Comparison of ENCODE assay signal across 10 cellular contexts in genomic region chr1:200969726-200970521, GRCh38. TPM values are rescaled to one million over a fixed set of nuclear protein-coding genes. Genes with fewer than 3 reads are reported as not detected.
DNase-seq lines count a peak whose midpoint lies in the region; ATAC-seq and TF ChIP-seq lines count a peak whose summit lies in the region.
"Had no signal": no experiment of that assay in that cellular context is flagged by ENCODE, and none has a peak within 500 bp of the region (broad histone marks: within the 10 kb centered on the region; RNA-seq: fewer than 3 reads in every experiment).

No MANE protein-coding gene starts in this region.

- no peaks in the 10 kb centered on the region for H3K4me1 ChIP-seq in CD8-positive, alpha-beta T cell (ENCODE audit: insufficient read depth, low read length)
- H3K4me1 ChIP-seq: parathyroid adenoma had no signal

- peaks cover 20% of the 10 kb centered on the region for H3K36me3 ChIP-seq in CD8-positive, alpha-beta T cell (ENCODE audit: insufficient read depth, low read length)
- H3K36me3 ChIP-seq: SJCRH30 had no signal

- peaks cover 55% of the 10 kb centered on the region for H3K36me3 Mint-ChIP-seq in CD8-positive, alpha-beta T cell
- H3K36me3 Mint-ChIP-seq in activated T-helper 17 cell treated with anti-CD3 and anti-CD28 coated beads, Interleukin-2, amount 50 U/mL, for 72 hours (ENCODE audit: low read depth), result peaks cover 54% of the 10 kb centered on the region
- H3K36me3 Mint-ChIP-seq in CD14-positive monocyte, result peaks cover 43% of the 10 kb centered on the region in 2 donors

- H3K4me3 ChIP-seq in CD8-positive, alpha-beta T cell (ENCODE audit: low read depth, low read length), result no peak overlapping the region
- H3K4me3 ChIP-seq: SJCRH30 had no signal

- DNase-seq in CD8-positive, alpha-beta T cell, result no peak
- DNase-seq in inferior parietal cortex (ENCODE audit: extremely low spot score), result no peak
- DNase-seq in CD14-positive monocyte (ENCODE audit: low spot score), result no peak
- no peak for DNase-seq in SK-N-DZ (ENCODE audit: low spot score)
- DNase-seq in T-helper 9 cell, result no peak

- intact Hi-C loops in CD8-positive, alpha-beta T cell (cut with DNase I, micrococcal nuclease), result loop anchor here in 1 of 2 experiments (5.0 kb wide), 2 partner anchors 252 to 348 kb away; partner anchors contain the start of gene KIF14
- intact Hi-C loops in CD14-positive monocyte (cut with micrococcal nuclease), result loop anchor here in 1 of 2 donors (10.0 kb wide), 1 partner anchor 145 kb away; the partner anchor contains the start of gene CACNA1S

- CTCF ChIA-PET in CD8-positive, alpha-beta T cell (lab: Charles Lee), result interaction anchor here (3.1 to 7.1 kb wide), 4 partner anchors 10 to 145 kb away, joined by 23 to 275 read pairs (median 50); partner anchors contain the start of gene KIF21B

- no peaks in the 10 kb centered on the region for H3K9me3 ChIP-seq in CD8-positive, alpha-beta T cell (ENCODE audit: low read length)
- H3K9me3 ChIP-seq: SJCRH30 had no signal

- H3K27ac ChIP-seq in CD8-positive, alpha-beta T cell (ENCODE audit: low read depth, low read length), result no peak overlapping the region
- H3K27ac ChIP-seq: parathyroid adenoma, SJCRH30 had no signal

- H3K27me3 Mint-ChIP-seq in CD8-positive, alpha-beta T cell (ENCODE audit: low read depth), result no peaks in the 10 kb centered on the region
- no peaks in the 10 kb centered on the region for H3K27me3 Mint-ChIP-seq in activated T-helper 17 cell treated with anti-CD3 and anti-CD28 coated beads, Interleukin-2, amount 50 U/mL, for 72 hours
- H3K27me3 Mint-ChIP-seq in CD14-positive monocyte (ENCODE audit: low read depth in 3 of 3), result peaks cover 0 to 7% (median 4%) of the 10 kb centered on the region in 3 donors

- H3K4me3 Mint-ChIP-seq in CD8-positive, alpha-beta T cell, result no peak overlapping the region
- no peak overlapping the region for H3K4me3 Mint-ChIP-seq in activated T-helper 17 cell treated with anti-CD3 and anti-CD28 coated beads, Interleukin-2, amount 50 U/mL, for 72 hours
- no peak overlapping the region for H3K4me3 Mint-ChIP-seq in CD14-positive monocyte

- no peaks in the 10 kb centered on the region for H3K9me3 Mint-ChIP-seq in CD8-positive, alpha-beta T cell
- no peaks in the 10 kb centered on the region for H3K9me3 Mint-ChIP-seq in activated T-helper 17 cell treated with anti-CD3 and anti-CD28 coated beads, Interleukin-2, amount 50 U/mL, for 72 hours
- no peaks in the 10 kb centered on the region for H3K9me3 Mint-ChIP-seq in CD14-positive monocyte

- H3K27me3 ChIP-seq in CD8-positive, alpha-beta T cell (ENCODE audit: insufficient read depth, low read length), result no peaks in the 10 kb centered on the region
- H3K27me3 ChIP-seq: SJCRH30 had no signal

- H3K27ac Mint-ChIP-seq in CD8-positive, alpha-beta T cell, result peak overlapping the region; percentile 42
- H3K27ac Mint-ChIP-seq in activated T-helper 17 cell treated with anti-CD3 and anti-CD28 coated beads, Interleukin-2, amount 50 U/mL, for 72 hours, result peak overlapping the region; percentile 70
- peak overlapping the region in 1 of 7 donors; percentile 55 for H3K27ac Mint-ChIP-seq in CD14-positive monocyte

- ATAC-seq in CD8-positive, alpha-beta T cell, result peak; percentile 50
- peak; percentile 79 for ATAC-seq in GM19043 (IDR thresholded peaks at IDR 0.05; ENCODE audit: low read depth, unreplicated experiment)
- ATAC-seq in HG03064 (IDR thresholded peaks at IDR 0.05; ENCODE audit: low read depth, unreplicated experiment), result peak; percentile 70
- ATAC-seq in activated T-helper 17 cell treated with anti-CD3 and anti-CD28 coated beads, Interleukin-2, amount 50 U/mL, for 72 hours (replicated peaks), result peak; percentile 53

- no peak for TF ChIP-seq CTCF in CD8-positive, alpha-beta T cell (IDR thresholded peaks at IDR 0.05)
- TF ChIP-seq CTCF in CD14-positive monocyte (IDR thresholded peaks at IDR 0.05), result no peak

- POLR2A ChIA-PET in CD8-positive, alpha-beta T cell (lab: Charles Lee), result no interaction called here

- H3K4me1 Mint-ChIP-seq in CD8-positive, alpha-beta T cell (ENCODE audit: low read depth), result no peaks in the 10 kb centered on the region
- H3K4me1 Mint-ChIP-seq in activated T-helper 17 cell treated with anti-CD3 and anti-CD28 coated beads, Interleukin-2, amount 50 U/mL, for 72 hours, result peaks cover 6% of the 10 kb centered on the region
- H3K4me1 Mint-ChIP-seq in CD14-positive monocyte, result no peaks in the 10 kb centered on the region

RNA-seq across cellular contexts. Expression of gene KIF21B, which starts 53.6 kb away (rescaled TPM):
- total RNA-seq in CD8-positive, alpha-beta T cell, result 10 to 100 TPM; 62.2 to 63.5 TPM
- 100 to 1,000 TPM in 1 of 2 donors, 10 to 100 TPM in 1; 64.2 to 102 TPM for total RNA-seq in activated T-helper 17 cell treated with anti-CD3 and anti-CD28 coated beads, Interleukin-2, amount 50 U/mL, for 72 hours
- polyA plus RNA-seq in CD14-positive monocyte, result under 1 TPM; 0.18 to 0.30 TPM
- polyA plus RNA-seq in SK-N-DZ (2014; cell fraction: cytosol; rRNA removed), result 5.3 and 6.0 TPM in 2 replicates
- polyA plus RNA-seq in SK-N-DZ (2014; cell fraction: nucleus; rRNA removed), result 7.1 and 12.0 TPM in 2 replicates
